In the genomic region with DNA sequence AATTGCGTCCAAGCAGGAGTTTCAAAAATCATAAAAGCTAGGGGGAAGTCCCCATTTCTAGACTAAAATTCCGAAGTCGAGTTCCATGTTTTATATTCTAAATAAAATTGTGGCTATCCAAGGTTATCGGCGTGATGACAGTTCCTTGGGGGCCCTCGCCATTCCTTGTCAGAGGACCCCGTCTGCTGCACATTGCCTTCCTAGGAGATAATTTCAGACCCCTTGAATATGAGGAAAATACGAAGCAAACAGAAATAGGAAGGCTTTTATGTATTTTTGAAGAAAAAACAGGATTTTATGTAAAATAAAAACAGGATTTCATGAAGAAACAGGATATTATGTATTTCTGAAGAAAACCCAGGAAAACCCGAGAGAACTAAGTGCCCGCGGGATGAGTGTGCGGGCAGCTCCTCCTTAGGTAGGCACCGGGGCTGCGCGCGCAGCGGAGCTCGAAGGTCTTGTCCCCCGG, we compare ENCODE assay signal across 8 cellular contexts. TPM values are rescaled to one million over a fixed set of nuclear protein-coding genes. Genes with fewer than 3 reads are reported as not detected.
DNase-seq lines count a peak whose midpoint lies in the region; ATAC-seq and TF ChIP-seq lines count a peak whose summit lies in the region.

No MANE protein-coding gene starts in this region.

- in situ Hi-C loops in ACHN (cut with HindIII; ENCODE audit: low pct_ligation_motif_present, low pct_unique_long_range_greater_than_20kb, low sequenced_read_pairs) = no loop called here

- intact Hi-C loops in breast epithelium (cut with DNase I; ENCODE audit: low total_unique reads) = no loop called here

- H3K4me3 Mint-ChIP-seq in mesothelial cell of epicardium = peak overlapping the region; percentile 94

- no peak for DNase-seq in breast epithelium (ENCODE audit: low spot score in 2 of 2)
- no peak for DNase-seq in mesothelial cell of epicardium (ENCODE audit: low spot score in 2 of 2, unreplicated experiment in 2 of 2)
- no peak for DNase-seq in germinal center (ENCODE audit: low spot score)
- no peak for DNase-seq in activated CD4-positive, CD25-positive, alpha-beta regulatory T cell treated with anti-CD3 and anti-CD28 coated beads, Interleukin-2, amount 50 U/mL, for 72 hours
- no peak for DNase-seq in ACHN

- H3K4me1 Mint-ChIP-seq in mesothelial cell of epicardium = peaks cover 47% of the 10 kb centered on the region

- no peak for TF ChIP-seq POLR2A in breast epithelium (IDR thresholded peaks at IDR 0.05)

- H3K9me3 ChIP-seq in HUES6 (ENCODE audit: control insufficient read depth, insufficient read depth, low read depth, low read length) (no peaks in the 10 kb centered on the region), breast epithelium (no peaks in the 10 kb centered on the region)

- no peaks in the 10 kb centered on the region for H3K36me3 Mint-ChIP-seq in mesothelial cell of epicardium

- no peaks in the 10 kb centered on the region for H3K9me3 Mint-ChIP-seq in mesothelial cell of epicardium

- TF ChIP-seq CTCF in 22Rv1 (IDR thresholded peaks at IDR 0.05) (no peak), breast epithelium (IDR thresholded peaks at IDR 0.05) (no peak), mesothelial cell of epicardium (IDR thresholded peaks at IDR 0.05; ENCODE audit: unreplicated experiment) (no peak)

- peak overlapping the region; percentile 99 for H3K27ac Mint-ChIP-seq in mesothelial cell of epicardium

- H3K36me3 ChIP-seq in HUES6 (ENCODE audit: control insufficient read depth, insufficient read depth, low read length) (no peaks in the 10 kb centered on the region), breast epithelium (no peaks in the 10 kb centered on the region)

- H3K27me3 ChIP-seq in HUES6 (ENCODE audit: control insufficient read depth, insufficient read depth, low read length) = no peaks in the 10 kb centered on the region; the same call in 1 of the 2 replicates
- H3K27me3 ChIP-seq in breast epithelium = no peaks in the 10 kb centered on the region

- no peak overlapping the region for H3K9ac ChIP-seq in HUES6 (ENCODE audit: low read length)

- H3K4me3 ChIP-seq in HUES6 (ENCODE audit: low read depth, low read length) = peak overlapping the region; percentile 72
- peak overlapping the region; percentile 78 to 92 (median 84) for H3K4me3 ChIP-seq in breast epithelium

- H3K27me3 Mint-ChIP-seq in mesothelial cell of epicardium (ENCODE audit: low read depth) = no peaks in the 10 kb centered on the region

- peaks cover 15% of the 10 kb centered on the region for H3K4me1 ChIP-seq in HUES6 (ENCODE audit: control insufficient read depth, insufficient read depth, low read length)
- H3K4me1 ChIP-seq in breast epithelium = peaks cover 0 to 9% of the 10 kb centered on the region in 2 donors

- no peak for ATAC-seq in HG03025 (IDR thresholded peaks at IDR 0.05; ENCODE audit: low FRiP score, unreplicated experiment)

- H3K27ac ChIP-seq in 22Rv1 (peak overlapping the region; percentile 86), HUES6 (ENCODE audit: low read depth, low read length) (no peak overlapping the region), breast epithelium (peak overlapping the region; percentile 93 to 95)

RNA-seq across cellular contexts. Expression of gene PLEKHA3, which starts 0.5 kb away (rescaled TPM):
- total RNA-seq in breast epithelium = 10 to 100 TPM in 2 of 3 donors, 1 to 10 TPM in 1; 9.8 to 15.2 (median 12.0) TPM
- 27.3 to 28.9 TPM (median 28.0 TPM) in 3 replicates for total RNA-seq in mesothelial cell of epicardium

RNA-seq across cellular contexts. Expression of gene FKBP7, which starts 1.4 kb away (rescaled TPM):
- total RNA-seq in breast epithelium (10 to 100 TPM; 10.5 to 20.8 (median 16.7) TPM), mesothelial cell of epicardium (48.1 to 52.9 TPM (median 49.7 TPM) in 3 replicates)

RNA-seq across cellular contexts. Expression of gene PJVK, which starts 28.6 kb away (rescaled TPM):
- total RNA-seq in breast epithelium (1 to 10 TPM; 5.2 to 9.4 (median 6.9) TPM), mesothelial cell of epicardium (12.1 to 13.8 TPM (median 12.2 TPM) in 3 replicates)

RNA-seq across cellular contexts. Expression of gene PRKRA, which starts 28.8 kb away (rescaled TPM):
- 10 to 100 TPM; 61.3 to 73.9 (median 69.1) TPM for total RNA-seq in breast epithelium
- total RNA-seq in mesothelial cell of epicardium = 67.2 to 70.7 TPM (median 70.3 TPM) in 3 replicates
